Comparison of ENCODE assay signal across 8 cellular contexts in genomic region chr1:236064674-236065508, GRCh38. TPM values are rescaled to one million over a fixed set of nuclear protein-coding genes. Genes with fewer than 3 reads are reported as not detected.
DNase-seq lines count a peak whose midpoint lies in the region; ATAC-seq and TF ChIP-seq lines count a peak whose summit lies in the region.

Gene NID1 (minus strand): TSS chr1:236065090. CDS start chr1:236065079, 11 bp downstream.

- H3K27me3 ChIP-seq in Peyer's patch (no peaks in the 10 kb centered on the region), ascending aorta (no peaks in the 10 kb centered on the region), parathyroid adenoma (ENCODE audit: control insufficient read depth, insufficient read depth, low read length) (no peaks in the 10 kb centered on the region)

- peak; percentile 74 for DNase-seq in Caki2 (ENCODE audit: low read depth)
- peak; percentile 22 for DNase-seq in GOT3 (lab: John Stamatoyannopoulos, UW)
- DNase-seq in Peyer's patch: peak; percentile 34 to 75 (median 68)
- peak; percentile 56 to 92 for DNase-seq in ascending aorta (ENCODE audit: low spot score in 2 of 2)
- DNase-seq in left cardiac atrium: peak; percentile 86
- DNase-seq in KG1 (lab: John Stamatoyannopoulos, UW): no peak

- in situ Hi-C loops in Caki2 (cut with HindIII; ENCODE audit: low pct_unique_long_range_greater_than_20kb, low sequenced_read_pairs): no loop called here

- H3K4me2 ChIP-seq in parathyroid adenoma (ENCODE audit: low read length): peak within 1 kb of the TSS; percentile 63

- intact Hi-C loops in ascending aorta (cut with DNase I): loop anchor here (2.0 to 5.0 kb wide), 4 partner anchors 158 to 560 kb away; partner anchors contain the start of genes B3GALNT2 and LYST
- intact Hi-C loops in left cardiac atrium (cut with DNase I): no loop called here

- H3K27ac ChIP-seq in Peyer's patch (peak within 1 kb of the TSS; percentile 79 to 94 (median 89)), ascending aorta (peak within 1 kb of the TSS; percentile 91 to 95), parathyroid adenoma (peak within 1 kb of the TSS; percentile 70)

- TF ChIP-seq CTCF in Peyer's patch (IDR thresholded peaks at IDR 0.05) (peak in 2 of 6 experiments; percentile 20 to 23), ascending aorta (IDR thresholded peaks at IDR 0.05) (peak; percentile 35 to 48 (median 38)), parathyroid adenoma (IDR thresholded peaks at IDR 0.05) (peak; percentile 31)

- H3K79me2 ChIP-seq in parathyroid adenoma: no peaks in the 10 kb centered on the region

- H3K36me3 ChIP-seq in Peyer's patch (no peaks in the 10 kb centered on the region), ascending aorta (no peaks in the 10 kb centered on the region), parathyroid adenoma (ENCODE audit: control insufficient read depth, insufficient read depth, low read length) (no peaks in the 10 kb centered on the region)

- peak in 1 of 2 donors; percentile 46 for TF ChIP-seq POLR2A in Peyer's patch (IDR thresholded peaks at IDR 0.05)

- peaks cover 0 to 6% (median 0%) of the 10 kb centered on the region in 4 donors for H3K9me3 ChIP-seq in Peyer's patch
- no peaks in the 10 kb centered on the region for H3K9me3 ChIP-seq in ascending aorta
- H3K9me3 ChIP-seq in parathyroid adenoma (ENCODE audit: control insufficient read depth, low read length): no peaks in the 10 kb centered on the region

- peak within 1 kb of the TSS; percentile 77 for H2AFZ ChIP-seq in parathyroid adenoma

- peaks cover 0 to 13% (median 9%) of the 10 kb centered on the region in 4 donors for H3K4me1 ChIP-seq in Peyer's patch
- H3K4me1 ChIP-seq in ascending aorta: peaks cover 0 to 15% of the 10 kb centered on the region in 2 donors
- no peaks in the 10 kb centered on the region for H3K4me1 ChIP-seq in parathyroid adenoma

- H3K4me3 ChIP-seq in Peyer's patch (peak within 1 kb of the TSS; percentile 55 to 72 (median 64)), ascending aorta (peak within 1 kb of the TSS; percentile 77 to 81), parathyroid adenoma (ENCODE audit: low read depth, low read length) (peak within 1 kb of the TSS; percentile 65)

- H3K9ac ChIP-seq in parathyroid adenoma: no peak within 1 kb of the TSS

- ATAC-seq in left cardiac atrium: peak; percentile 86 to 88
- no peak for ATAC-seq in GM19467 (IDR thresholded peaks at IDR 0.05; ENCODE audit: unreplicated experiment)

RNA-seq across cellular contexts. Expression of gene NID1, which starts in this region (rescaled TPM):
- 0.37 and 1.2 TPM in 2 replicates for total RNA-seq in Caki2 (2014; rRNA removed; shearing (Covaris generic); ENCODE audit: low replicate concordance)
- total RNA-seq in Peyer's patch (10 to 100 TPM; 20.5 to 92.4 (median 62.0) TPM), ascending aorta (172 TPM), left cardiac atrium (10 to 100 TPM; 70.6 to 86.8 TPM)
